Comparison of ENCODE assay signal across 11 cellular contexts in the genomic region with DNA sequence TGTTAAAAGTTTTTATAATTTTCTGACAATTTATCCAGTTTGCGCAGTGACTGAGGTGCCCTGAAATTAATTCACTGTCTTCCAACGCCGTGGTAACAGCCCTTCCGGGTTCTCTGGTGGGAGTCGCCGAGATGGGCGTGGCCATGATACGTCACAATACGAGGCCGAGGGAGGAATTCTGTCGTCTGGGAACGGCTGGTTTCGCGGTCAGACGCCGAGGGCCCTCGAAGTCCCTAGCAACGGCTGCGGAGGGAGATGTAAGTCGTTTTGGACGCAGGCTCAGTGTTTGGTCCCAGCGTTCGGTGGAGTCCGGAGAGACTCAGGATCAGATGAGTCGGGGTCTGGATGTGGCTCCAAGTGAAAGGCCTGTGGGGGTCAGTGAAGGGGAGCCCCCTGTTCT. TPM values are rescaled to one million over a fixed set of nuclear protein-coding genes. Genes with fewer than 3 reads are reported as not detected.
A peak's percentile ranks its signal among the peaks of the same experiment; 100 is the strongest.
DNase-seq lines count a peak whose midpoint lies in the region; ATAC-seq and TF ChIP-seq lines count a peak whose summit lies in the region.
"Had no signal": no experiment of that assay in that cellular context is flagged by ENCODE, and none has a peak within 500 bp of the region (broad histone marks: within the 10 kb centered on the region; RNA-seq: fewer than 3 reads in every experiment).

No MANE protein-coding gene starts in this region.

- H3K4me1 Mint-ChIP-seq in activated T-helper 17 cell treated with anti-CD3 and anti-CD28 coated beads, Interleukin-2, amount 50 U/mL, for 72 hours: no peaks in the 10 kb centered on the region
- H3K4me1 Mint-ChIP-seq: H9 had no signal

- H3K27me3 Mint-ChIP-seq in activated T-helper 17 cell treated with anti-CD3 and anti-CD28 coated beads, Interleukin-2, amount 50 U/mL, for 72 hours: no peaks in the 10 kb centered on the region

- peak overlapping the region in 1 of 2 donors; percentile 31 for H3K27ac ChIP-seq in coronary artery
- H3K27ac ChIP-seq: stomach had no signal

- H3K9me3 Mint-ChIP-seq in activated T-helper 17 cell treated with anti-CD3 and anti-CD28 coated beads, Interleukin-2, amount 50 U/mL, for 72 hours: peaks cover 39% of the 10 kb centered on the region

- peak; percentile 7 for DNase-seq in Daoy (ENCODE audit: low read depth)
- DNase-seq in coronary artery (ENCODE audit: low spot score): no peak
- peak in 46 of 56 donors; percentile 1 to 83 (median 32) for DNase-seq in nucleus accumbens (lab: John Stamatoyannopoulos, UW)
- no peak for DNase-seq in HCEC 1CT
- DNase-seq: activated gamma-delta T cell treated with Interleukin-2 at 50 U/mL for 16 hours, H9, NCI-H1436 treated with DMSO at 0.1 percent for 48 hours, OCI-M1, stomach had no signal

- no peak for ATAC-seq in GM19328 (IDR thresholded peaks at IDR 0.05; ENCODE audit: unreplicated experiment)
- no peak for ATAC-seq in activated T-helper 17 cell treated with anti-CD3 and anti-CD28 coated beads, Interleukin-2, amount 50 U/mL, for 72 hours (replicated peaks)

- no peak overlapping the region for H3K27ac Mint-ChIP-seq in activated T-helper 17 cell treated with anti-CD3 and anti-CD28 coated beads, Interleukin-2, amount 50 U/mL, for 72 hours
- H3K27ac Mint-ChIP-seq: H9 had no signal

- peaks cover 16% of the 10 kb centered on the region for H3K36me3 Mint-ChIP-seq in activated T-helper 17 cell treated with anti-CD3 and anti-CD28 coated beads, Interleukin-2, amount 50 U/mL, for 72 hours (ENCODE audit: low read depth)

- H3K4me3 ChIP-seq in coronary artery: peak overlapping the region; percentile 52
- H3K4me3 ChIP-seq: stomach had no signal

- TF ChIP-seq CTCF in coronary artery (IDR thresholded peaks at IDR 0.05): no peak

- H3K4me3 Mint-ChIP-seq in activated T-helper 17 cell treated with anti-CD3 and anti-CD28 coated beads, Interleukin-2, amount 50 U/mL, for 72 hours: no peak overlapping the region
- H3K4me3 Mint-ChIP-seq: H9 had no signal

RNA-seq across cellular contexts. Expression of gene ZNF613, which starts 21.7 kb away (rescaled TPM):
- 2.7 and 7.1 TPM in 2 replicates for total RNA-seq in Daoy (2014; rRNA removed; shearing (Covaris generic))
- total RNA-seq in activated T-helper 17 cell treated with anti-CD3 and anti-CD28 coated beads, Interleukin-2, amount 50 U/mL, for 72 hours: 1 to 10 TPM; 3.5 to 4.3 TPM

RNA-seq across cellular contexts. Expression of gene ZNF350, which starts 37.7 kb away (rescaled TPM):
- total RNA-seq in Daoy (2014; rRNA removed; shearing (Covaris generic)): 8.7 and 17.7 TPM in 2 replicates
- 10 to 100 TPM in 1 of 2 donors, 1 to 10 TPM in 1; 6.2 to 12.8 TPM for total RNA-seq in activated T-helper 17 cell treated with anti-CD3 and anti-CD28 coated beads, Interleukin-2, amount 50 U/mL, for 72 hours

RNA-seq across cellular contexts. Expression of gene ZNF649, which starts 44.2 kb away (rescaled TPM):
- total RNA-seq in Daoy (2014; rRNA removed; shearing (Covaris generic)): 9.0 and 14.5 TPM in 2 replicates
- total RNA-seq in activated T-helper 17 cell treated with anti-CD3 and anti-CD28 coated beads, Interleukin-2, amount 50 U/mL, for 72 hours: 1 to 10 TPM; 4.4 to 6.9 TPM

RNA-seq across cellular contexts. Expression of gene ZNF615, which starts 59.0 kb away (rescaled TPM):
- 5.7 and 6.7 TPM in 2 replicates for total RNA-seq in Daoy (2014; rRNA removed; shearing (Covaris generic))
- 10 to 100 TPM in 1 of 2 donors, 1 to 10 TPM in 1; 5.9 to 15.2 TPM for total RNA-seq in activated T-helper 17 cell treated with anti-CD3 and anti-CD28 coated beads, Interleukin-2, amount 50 U/mL, for 72 hours

Comparison
In these comparisons a context has a peak if more than half of its experiments do, and no peak if none do; other contexts are left out.
1. DNase-seq: peak in Daoy (single experiment) and nucleus accumbens (46 of 56); none in coronary artery (single experiment) and HCEC 1CT (single experiment).